8 cellular contexts compared by ENCODE assay signal in genomic region chr1:47332779-47333577, GRCh38. TPM values are rescaled to one million over a fixed set of nuclear protein-coding genes. Genes with fewer than 3 reads are reported as not detected.
DNase-seq lines count a peak whose midpoint lies in the region; ATAC-seq and TF ChIP-seq lines count a peak whose summit lies in the region.

No MANE protein-coding gene starts in this region.

- H3K4me1 ChIP-seq in left ventricle myocardium inferior (peaks cover 43% of the 10 kb centered on the region), mononuclear cell (ENCODE audit: insufficient read depth, low read length) (peaks cover 28% of the 10 kb centered on the region), aorta (ENCODE audit: control insufficient read depth in 1 of 2, insufficient read depth in 2 of 2, low read length in 2 of 2) (peaks cover 6 to 9% of the 10 kb centered on the region in 2 donors)

- H3K36me3 ChIP-seq in left ventricle myocardium inferior (no peaks in the 10 kb centered on the region), aorta (ENCODE audit: control insufficient read depth in 1 of 2, insufficient read depth in 2 of 2, low read length in 1 of 2) (no peaks in the 10 kb centered on the region)

- H3K27ac ChIP-seq in left ventricle myocardium inferior (replicated peaks) = peak overlapping the region; percentile 99
- H3K27ac ChIP-seq in aorta (ENCODE audit: low read depth in 1 of 2, low read length in 2 of 2) = peak overlapping the region; percentile 49 to 90

- TF ChIP-seq CTCF in left ventricle myocardium inferior (IDR thresholded peaks at IDR 0.05; ENCODE audit: borderline replicate concordance) (no peak), choroid plexus epithelial cell (conservative IDR thresholded peaks at IDR 0.05; ENCODE audit: low read depth, low read length) (no peak)

- intact Hi-C loops in left ventricle myocardium inferior (cut with micrococcal nuclease) (no loop called here), Right ventricle myocardium superior (cut with DNase I) (no loop called here), aorta (cut with DNase I) (no loop called here)

- H3K9me3 ChIP-seq in left ventricle myocardium inferior (replicated peaks) = no peaks in the 10 kb centered on the region
- no peaks in the 10 kb centered on the region for H3K9me3 ChIP-seq in mononuclear cell (ENCODE audit: low read depth, low read length)
- H3K9me3 ChIP-seq in aorta (ENCODE audit: control insufficient read depth, low read length) = no peaks in the 10 kb centered on the region

- H3K27me3 ChIP-seq in left ventricle myocardium inferior (ENCODE audit: low read depth) (no peaks in the 10 kb centered on the region), mononuclear cell (ENCODE audit: insufficient read depth, low read length) (no peaks in the 10 kb centered on the region), aorta (ENCODE audit: control insufficient read depth in 1 of 2, insufficient read depth in 2 of 2, low read length in 1 of 2) (no peaks in the 10 kb centered on the region)

- WGBS in aorta, 2 donors = 37 to 41% methylated on average over 19 of the region's 19 CpGs

- ATAC-seq in Right ventricle myocardium superior (ENCODE audit: poor library complexity) (no peak), aorta (ENCODE audit: low FRiP score) (no peak), HG02852 (IDR thresholded peaks at IDR 0.05; ENCODE audit: unreplicated experiment) (no peak)

- no peak for DNase-seq in left ventricle myocardium inferior
- DNase-seq in Right ventricle myocardium superior = no peak
- DNase-seq in choroid plexus epithelial cell (ENCODE audit: low read depth) = no peak
- DNase-seq in aorta = no peak
- DNase-seq in SHP77 treated with DMSO at 0.1 percent for 48 hours (lab: John Stamatoyannopoulos, UW) = no peak
- DNase-seq in HuH-7.5 (ENCODE audit: low spot score) = no peak

- H3K4me3 ChIP-seq in left ventricle myocardium inferior (peak overlapping the region; percentile 94), choroid plexus epithelial cell (ENCODE audit: low read depth, low read length) (peak overlapping the region; percentile 95), mononuclear cell (ENCODE audit: low read length) (peak overlapping the region; percentile 93), aorta (ENCODE audit: low read length in 2 of 2) (peak overlapping the region; percentile 71 to 99)

RNA-seq across cellular contexts. Expression of gene CMPK1, which starts 0.6 kb away (rescaled TPM):
- total RNA-seq in left ventricle myocardium inferior = 78.2 TPM
- 75.0 TPM for total RNA-seq in Right ventricle myocardium superior
- total RNA-seq in mononuclear cell = 161 TPM
- 100 to 1,000 TPM; 113 to 120 TPM for total RNA-seq in aorta
- 100 to 1,000 TPM; 100 to 424 TPM for polyA plus RNA-seq in aorta

RNA-seq across cellular contexts. Expression of gene STIL, which starts 19.0 kb away (rescaled TPM):
- total RNA-seq in left ventricle myocardium inferior (0.58 TPM), Right ventricle myocardium superior (0.65 TPM), mononuclear cell (4.9 TPM), aorta (1 to 10 TPM in 1 of 2 donors, under 1 TPM in 1; 0.65 to 2.9 TPM)
- under 1 TPM; 0.18 to 0.50 TPM for polyA plus RNA-seq in aorta
